Comparison of ENCODE assay signal across 8 cellular contexts in genomic region chr2:101698419-101699190, GRCh38. TPM values are rescaled to one million over a fixed set of nuclear protein-coding genes. Genes with fewer than 3 reads are reported as not detected.
A peak's percentile ranks its signal among the peaks of the same experiment; 100 is the strongest.
DNase-seq lines count a peak whose midpoint lies in the region; ATAC-seq and TF ChIP-seq lines count a peak whose summit lies in the region.

No MANE protein-coding gene starts in this region.

- intact Hi-C loops in PC-3 (cut with micrococcal nuclease): loop anchor here (2.0 to 5.0 kb wide), 3 partner anchors 124 to 356 kb away; partner anchors contain the start of gene CREG2

- no peaks in the 10 kb centered on the region for H3K27me3 ChIP-seq in PC-3 (ENCODE audit: low read length)
- no peaks in the 10 kb centered on the region for H3K27me3 ChIP-seq in parathyroid adenoma (ENCODE audit: control insufficient read depth, insufficient read depth, low read length)

- POLR2A ChIA-PET in PC-3 (lab: Charles Lee; ENCODE audit: unreplicated experiment): interaction anchor here (2.2 kb wide), 1 partner anchor 181 kb away, joined by 9 read pairs; no protein-coding TSS in a partner anchor

- H3K9ac ChIP-seq in PC-3 (ENCODE audit: low read length) (peak overlapping the region; percentile 83), parathyroid adenoma (no peak overlapping the region)

- H2AFZ ChIP-seq in PC-3 (ENCODE audit: low read length) (0 out of 2 replicates have a peak overlapping the region, but pooled peaks have one; percentile 5), parathyroid adenoma (peak overlapping the region; percentile 67)

- no TSS peak for BruUV-seq in PC-3 (replicated peaks; lab: Mats Ljungman, UMichigan)

- H3K36me3 ChIP-seq in PC-3 (ENCODE audit: low read depth, low read length) (peaks cover 20% of the 10 kb centered on the region), parathyroid adenoma (ENCODE audit: control insufficient read depth, insufficient read depth, low read length) (no peaks in the 10 kb centered on the region)

- ATAC-seq in stimulated activated naive CD8-positive, alpha-beta T cell treated with anti-CD3 and anti-CD28 coated beads, Interleukin-15, amount 100 ng/mL, for 72 hours: peak; percentile 44
- ATAC-seq in stimulated activated naive CD8-positive, alpha-beta T cell treated with anti-CD3 and anti-CD28 coated beads, Interleukin-15, Interleukin-2, amounts not matched to agents 100 U/mL and 50 U/mL, for 24 hours: no peak
- ATAC-seq in PC-3: no peak
- ATAC-seq in HG03342 (IDR thresholded peaks at IDR 0.05; ENCODE audit: unreplicated experiment): no peak
- ATAC-seq in omental fat pad (ENCODE audit: low FRiP score): no peak

- H3K4me1 Mint-ChIP-seq in stimulated activated naive CD8-positive, alpha-beta T cell treated with anti-CD3 and anti-CD28 coated beads, Interleukin-15, amount 100 ng/mL, for 72 hours: peaks cover 21% of the 10 kb centered on the region

- H3F3A ChIP-seq in PC-3 (ENCODE audit: low read length, unreplicated experiment): no peaks in the 10 kb centered on the region

- peaks cover 9 to 10% of the 10 kb centered on the region in 2 donors for H3K9me3 Mint-ChIP-seq in stimulated activated naive CD8-positive, alpha-beta T cell treated with anti-CD3 and anti-CD28 coated beads, Interleukin-15, amount 100 ng/mL, for 72 hours

- H3K79me2 ChIP-seq in PC-3 (ENCODE audit: low read length): peaks cover 55% of the 10 kb centered on the region
- H3K79me2 ChIP-seq in parathyroid adenoma: peaks cover 22% of the 10 kb centered on the region

- peak overlapping the region; percentile 96 for H3K4me3 ChIP-seq in PC-3 (ENCODE audit: low read length)
- H3K4me3 ChIP-seq in parathyroid adenoma (ENCODE audit: low read depth, low read length): peak overlapping the region; percentile 74

- no peaks in the 10 kb centered on the region for H3K27me3 Mint-ChIP-seq in stimulated activated naive CD8-positive, alpha-beta T cell treated with anti-CD3 and anti-CD28 coated beads, Interleukin-15, amount 100 ng/mL, for 72 hours

- H3K4me1 ChIP-seq in PC-3 (ENCODE audit: insufficient read depth, low read length): peaks cover 17% of the 10 kb centered on the region
- peaks cover 14% of the 10 kb centered on the region for H3K4me1 ChIP-seq in parathyroid adenoma

- H3K9me2 ChIP-seq in PC-3 (replicated peaks; ENCODE audit: low read length): no peaks in the 10 kb centered on the region

- H3K4me2 ChIP-seq in PC-3 (ENCODE audit: low read length) (peak overlapping the region; percentile 90), parathyroid adenoma (ENCODE audit: low read length) (peak overlapping the region; percentile 88)

- no peak overlapping the region for H3K4me3 Mint-ChIP-seq in stimulated activated naive CD8-positive, alpha-beta T cell treated with anti-CD3 and anti-CD28 coated beads, Interleukin-15, amount 100 ng/mL, for 72 hours

- DNase-seq in stimulated activated naive CD8-positive, alpha-beta T cell treated with anti-CD3 and anti-CD28 coated beads, Interleukin-15, amount 100 ng/mL, for 72 hours: peak in 1 of 2 donors; percentile 32
- DNase-seq in stimulated activated naive CD8-positive, alpha-beta T cell treated with anti-CD3 and anti-CD28 coated beads, Interleukin-15, Interleukin-2, amounts not matched to agents 100 U/mL and 50 U/mL, for 24 hours: no peak
- DNase-seq in PC-3 (peak; percentile 52), epithelial cell of prostate (ENCODE audit: low read depth, low spot score) (no peak), inferior parietal cortex (ENCODE audit: extremely low spot score) (no peak), omental fat pad (ENCODE audit: low spot score) (no peak)

- CTCF ChIA-PET in PC-3 (lab: Charles Lee): no interaction called here

- TF ChIP-seq CTCF in PC-3 (conservative IDR thresholded peaks at IDR 0.05; ENCODE audit: low read depth, low read length): no peak
- TF ChIP-seq CTCF in parathyroid adenoma (IDR thresholded peaks at IDR 0.05): no peak
- TF ChIP-seq CTCF in omental fat pad (IDR thresholded peaks at IDR 0.05): no peak

- peaks cover 47% of the 10 kb centered on the region for H4K20me1 ChIP-seq in PC-3 (ENCODE audit: low read length)

- peak overlapping the region; percentile 29 for H3K27ac ChIP-seq in PC-3 (ENCODE audit: low read length)
- H3K27ac ChIP-seq in epithelial cell of prostate: peak overlapping the region; percentile 90
- peak overlapping the region; percentile 39 for H3K27ac ChIP-seq in parathyroid adenoma

- no peak overlapping the region for H3K27ac Mint-ChIP-seq in stimulated activated naive CD8-positive, alpha-beta T cell treated with anti-CD3 and anti-CD28 coated beads, Interleukin-15, amount 100 ng/mL, for 72 hours

- no peaks in the 10 kb centered on the region for H3K9me3 ChIP-seq in PC-3 (ENCODE audit: low read length)
- H3K9me3 ChIP-seq in parathyroid adenoma (ENCODE audit: control insufficient read depth, low read length): no peaks in the 10 kb centered on the region

RNA-seq across cellular contexts. Expression of gene MAP4K4, which starts 1.1 kb away (rescaled TPM):
- total RNA-seq in PC-3 (2014; rRNA removed) (133 and 167 TPM in 2 replicates), omental fat pad (100 to 1,000 TPM in 3 of 4 donors, 10 to 100 TPM in 1; 85.9 to 199 (median 110) TPM)

Comparison
In these comparisons a context has a peak if more than half of its experiments do, and no peak if none do; other contexts are left out.
1. H3K27ac ChIP-seq: peak in every context shown above with its lines; median percentile 90 in epithelial cell of prostate; 39 in parathyroid adenoma; 29 in PC-3.